Comparison of ENCODE assay signal across 13 cellular contexts in genomic region chr5:141866111-141866510, GRCh38. TPM values are rescaled to one million over a fixed set of nuclear protein-coding genes. Genes with fewer than 3 reads are reported as not detected.
DNase-seq lines count a peak whose midpoint lies in the region; ATAC-seq and TF ChIP-seq lines count a peak whose summit lies in the region.
"Had no signal": no experiment of that assay in that cellular context is flagged by ENCODE, and none has a peak within 500 bp of the region (broad histone marks: within the 10 kb centered on the region; RNA-seq: fewer than 3 reads in every experiment).

No MANE protein-coding gene starts in this region.

- H3K9me3 ChIP-seq in breast epithelium = no peaks in the 10 kb centered on the region
- H3K9me3 ChIP-seq in sigmoid colon = no peaks in the 10 kb centered on the region

- ATAC-seq in left lobe of liver = peak; percentile 6
- ATAC-seq in HG02970 (IDR thresholded peaks at IDR 0.05; ENCODE audit: low FRiP score, unreplicated experiment) = no peak
- ATAC-seq: stimulated activated effector memory CD8-positive, alpha-beta T cell treated with anti-CD3 and anti-CD28 coated beads, Interleukin-12 subunit alpha, Interleukin-12 subunit beta, amount 100 ng/mL, for 72 hours had no signal

- H3K4me3 ChIP-seq in breast epithelium = no peak overlapping the region
- H3K4me3 ChIP-seq in sigmoid colon = no peak overlapping the region

- TF ChIP-seq EP300 in sigmoid colon (IDR thresholded peaks at IDR 0.05) = no peak

- H3K4me1 ChIP-seq in breast epithelium (peaks cover 11 to 27% of the 10 kb centered on the region in 2 donors), sigmoid colon (peaks cover 0 to 2% (median 0%) of the 10 kb centered on the region in 4 donors)

- TF ChIP-seq CTCF in breast epithelium (IDR thresholded peaks at IDR 0.05) = no peak
- no peak for TF ChIP-seq CTCF in sigmoid colon (IDR thresholded peaks at IDR 0.05)

- DNase-seq in LoVo (ENCODE audit: low spot score) (peak; percentile 85), breast epithelium (ENCODE audit: low spot score in 2 of 2) (peak; percentile 96), left lobe of liver (ENCODE audit: low spot score) (no peak), sigmoid colon (peak; percentile 76), DMS 273 treated with DMSO at 0.1 percent for 48 hours (lab: John Stamatoyannopoulos, UW) (no peak), T-helper 2 cell (no peak), hepatic stellate cell (ENCODE audit: low spot score) (no peak)
- DNase-seq: activated CD4-positive, alpha-beta T cell treated with anti-CD3 and anti-CD28 coated beads for 4 hours; activated naive CD4-positive, alpha-beta T cell treated with anti-CD3 and anti-CD28 coated beads, Interleukin-2, amount 10 ng/mL, durations not matched to agents 7 days and 5 days; effector memory CD4-positive, alpha-beta T cell; MV-4-11 had no signal

- TF ChIP-seq POLR2A in breast epithelium (IDR thresholded peaks at IDR 0.05) = no peak
- no peak for TF ChIP-seq POLR2A in sigmoid colon (IDR thresholded peaks at IDR 0.05)

- H3K36me3 ChIP-seq in breast epithelium (no peaks in the 10 kb centered on the region), sigmoid colon (peaks cover 0 to 5% (median 0%) of the 10 kb centered on the region in 4 donors)

- intact Hi-C loops in breast epithelium (cut with DNase I; ENCODE audit: low total_unique reads) (no loop called here), sigmoid colon (cut with DNase I) (no loop called here)

- no peaks in the 10 kb centered on the region for H3K27me3 ChIP-seq in breast epithelium
- peaks cover 0 to 12% (median 0%) of the 10 kb centered on the region in 3 donors for H3K27me3 ChIP-seq in sigmoid colon

- H3K27ac ChIP-seq in breast epithelium = peak overlapping the region; percentile 93 to 94
- peak overlapping the region in 2 of 4 donors; percentile 2 to 39 for H3K27ac ChIP-seq in sigmoid colon

- WGBS in sigmoid colon, 2 donors = 12 to 67% methylated on average over 13 of the region's 13 CpGs

RNA-seq across cellular contexts. Expression of gene PCDH1, which starts 12.1 kb away (rescaled TPM):
- total RNA-seq in breast epithelium (10 to 100 TPM; 28.3 to 72.7 (median 65.9) TPM), left lobe of liver (33.2 TPM), sigmoid colon (10 to 100 TPM in 3 of 4 donors, 1 to 10 TPM in 1; 8.6 to 19.4 (median 13.4) TPM)
- 10 to 100 TPM in 2 of 3 donors, 1 to 10 TPM in 1; 9.0 to 47.2 (median 11.8) TPM for polyA plus RNA-seq in sigmoid colon

RNA-seq across cellular contexts. Expression of gene DELE1, which starts 57.6 kb away (rescaled TPM):
- 10 to 100 TPM; 74.6 to 95.1 (median 76.7) TPM for total RNA-seq in breast epithelium
- total RNA-seq in left lobe of liver = 37.8 TPM
- 10 to 100 TPM; 47.7 to 88.3 (median 69.1) TPM for total RNA-seq in sigmoid colon
- polyA plus RNA-seq in sigmoid colon = 10 to 100 TPM; 34.2 to 52.6 (median 41.2) TPM

Comparison
In these comparisons a context has a peak if more than half of its experiments do, and no peak if none do; other contexts are left out.
1. DNase-seq: peak in LoVo (single experiment), breast epithelium (2 of 2) and sigmoid colon (single experiment); none in left lobe of liver (single experiment), DMS 273 treated with DMSO at 0.1 percent for 48 hours (single experiment), T-helper 2 cell (0 of 5) and hepatic stellate cell (single experiment).